In the genomic region with DNA sequence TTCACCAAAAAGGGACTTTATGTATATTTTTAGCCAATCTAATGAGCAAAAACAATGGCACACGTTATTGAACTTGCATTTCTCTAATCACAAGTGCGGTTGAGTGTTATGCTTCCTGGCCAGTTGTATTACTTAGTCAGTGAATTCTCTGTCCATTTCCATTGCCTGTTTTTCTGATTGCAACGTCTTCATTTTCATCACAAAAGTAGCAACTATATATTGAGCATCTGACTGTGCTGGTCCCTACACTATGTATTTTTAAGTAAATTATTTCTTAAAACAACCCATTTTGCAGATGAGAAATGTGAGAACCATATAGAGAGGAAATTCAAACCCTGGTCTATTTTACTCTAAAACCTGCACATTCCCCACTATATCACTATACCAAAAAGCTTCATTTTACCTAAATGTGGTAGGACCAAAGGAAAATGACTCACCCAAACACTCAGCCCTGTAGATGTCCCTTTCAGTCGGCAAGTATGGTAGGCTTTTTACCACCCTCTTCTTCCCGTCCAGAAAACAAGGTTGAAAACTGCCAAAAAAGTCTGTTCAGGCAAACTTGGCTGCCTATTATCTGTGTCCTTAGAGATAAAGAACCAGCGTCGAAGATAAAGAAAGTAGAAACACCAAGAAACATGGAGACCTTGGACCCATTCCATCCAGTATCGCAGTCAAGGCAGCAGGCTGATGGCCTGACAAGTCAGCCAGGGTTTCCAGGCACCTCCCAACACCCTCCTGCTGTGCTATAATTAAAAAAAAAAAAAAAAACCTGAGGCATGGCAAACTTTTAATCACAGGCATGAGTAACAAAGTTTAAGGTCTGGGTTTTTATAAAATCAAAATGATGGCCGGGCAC, we compare ENCODE assay signal across 19 cellular contexts. TPM values are rescaled to one million over a fixed set of nuclear protein-coding genes. Genes with fewer than 3 reads are reported as not detected.
"Had no signal": no experiment of that assay in that cellular context is flagged by ENCODE, and none has a peak within 500 bp of the region (broad histone marks: within the 10 kb centered on the region; RNA-seq: fewer than 3 reads in every experiment).

No MANE protein-coding gene starts in this region.

- H3K9me3 ChIP-seq: esophagus muscularis mucosa, tibial nerve, vagina had no signal

- H3K36me3 ChIP-seq: brain microvascular endothelial cell, esophagus muscularis mucosa, tibial nerve, vagina had no signal

- H3K4me3 ChIP-seq: esophagus muscularis mucosa, tibial nerve, vagina had no signal

- FAIRE-seq: endometrium had no signal

- H3K27ac ChIP-seq: brain microvascular endothelial cell, esophagus muscularis mucosa, foreskin keratinocyte, tibial nerve, vagina had no signal

- ATAC-seq: foreskin keratinocyte had no signal

- H3K4me1 ChIP-seq: foreskin keratinocyte, vagina had no signal

- H3K27me3 ChIP-seq: brain microvascular endothelial cell, esophagus muscularis mucosa, tibial nerve, vagina had no signal

- DNase-seq: activated CD4-positive, alpha-beta T cell treated with anti-CD3 and anti-CD28 coated beads, Interleukin-2, amount 10 ng/mL, durations not matched to agents 7 days and 5 days; activated CD4-positive, CD25-positive, alpha-beta regulatory T cell; activated naive CD4-positive, alpha-beta T cell treated with anti-CD3 and anti-CD28 coated beads, Interleukin-2, amount 50 U/mL, for 16 hours; brain microvascular endothelial cell; cerebellar nuclear complex; dermis blood vessel endothelial cell; foreskin keratinocyte; islet precursor cell; nephron progenitor cell; T1000 had no signal

RNA-seq across cellular contexts. Expression of gene WNT8A, which starts 32.2 kb away (rescaled TPM):
- total RNA-seq: activated CD4-positive, alpha-beta T cell treated with anti-CD3 and anti-CD28 coated beads, Interleukin-2, amount 10 ng/mL, durations not matched to agents 7 days and 5 days; activated CD8-positive, alpha-beta memory T cell treated with anti-CD3 and anti-CD28 coated beads for 36 hours; dermis blood vessel endothelial cell; esophagus muscularis mucosa; foreskin keratinocyte; liver; mesenteric fat pad; osteoblast; skeletal muscle tissue; tibial nerve; vagina had no signal
- polyA plus RNA-seq: foreskin keratinocyte, liver had no signal
